Comparison of ENCODE assay signal across 13 cellular contexts in the genomic region with DNA sequence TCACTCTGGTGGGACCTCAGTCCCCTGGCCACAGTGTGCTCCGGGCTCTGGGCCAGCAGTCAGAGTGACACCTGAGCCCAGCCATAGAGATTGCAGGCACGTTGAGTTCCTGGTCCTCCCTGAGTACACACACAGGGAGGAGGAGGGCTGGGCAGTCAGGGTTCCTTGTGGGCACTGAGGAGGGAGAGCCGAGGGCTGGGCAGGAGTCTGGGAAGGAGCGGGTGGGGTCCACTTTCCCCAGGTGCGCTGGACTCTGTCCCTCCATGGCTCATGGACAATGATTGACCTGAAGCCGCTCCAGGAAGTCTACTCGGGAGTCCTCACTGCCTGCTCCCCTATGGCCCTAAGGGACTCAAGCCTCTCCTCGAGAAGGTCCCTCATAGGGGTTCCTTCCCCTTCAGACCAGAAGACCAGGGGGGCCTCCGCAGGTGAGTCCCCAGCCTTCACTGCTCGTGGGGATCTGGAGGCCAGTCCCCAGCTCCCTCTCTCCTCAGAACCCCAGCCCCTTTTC. TPM values are rescaled to one million over a fixed set of nuclear protein-coding genes. Genes with fewer than 3 reads are reported as not detected.
DNase-seq lines count a peak whose midpoint lies in the region; ATAC-seq and TF ChIP-seq lines count a peak whose summit lies in the region.
"Had no signal": no experiment of that assay in that cellular context is flagged by ENCODE, and none has a peak within 500 bp of the region (broad histone marks: within the 10 kb centered on the region; RNA-seq: fewer than 3 reads in every experiment).

No MANE protein-coding gene starts in this region.

- no peaks in the 10 kb centered on the region for H3K27me3 ChIP-seq in prostate gland (replicated peaks; ENCODE audit: insufficient read depth)

- WGBS in prostate gland, result 38% methylated on average over 10 of the region's 10 CpGs

- intact Hi-C loops in prostate gland (cut with DNase I), result no loop called here

- H3K27ac ChIP-seq in prostate gland (peak overlapping the region; percentile 98), caudate nucleus (ENCODE audit: low read depth, low read length) (no peak overlapping the region)
- H3K27ac ChIP-seq: SK-N-MC had no signal

- TF ChIP-seq CTCF in prostate gland (IDR thresholded peaks at IDR 0.05), result no peak

- H3K9me3 ChIP-seq in prostate gland, result no peaks in the 10 kb centered on the region

- peak; percentile 91 for TF ChIP-seq POLR2A in prostate gland (IDR thresholded peaks at IDR 0.05)

- H3K4me3 ChIP-seq in prostate gland, result peak overlapping the region; percentile 45 to 60
- H3K4me3 ChIP-seq: SK-N-MC had no signal

- peaks cover 5 to 8% of the 10 kb centered on the region in 2 donors for H3K36me3 ChIP-seq in prostate gland

- DNase-seq in DMS153 treated with DMSO at 0.1 percent for 48 hours (lab: John Stamatoyannopoulos, UW; ENCODE audit: unreplicated experiment), result peak; percentile 48
- peak; percentile 44 for DNase-seq in NCI-H2029 treated with DMSO at 0.1 percent for 48 hours (lab: John Stamatoyannopoulos, UW)
- DNase-seq in prostate gland (ENCODE audit: low spot score), result peak; percentile 93
- no peak for DNase-seq in caudate nucleus (lab: John Stamatoyannopoulos, UW)
- DNase-seq: activated CD4-positive, CD25-positive, alpha-beta regulatory T cell; activated T-cell treated with anti-CD3 and anti-CD28 coated beads, Interleukin-2, amount 50 U/mL, for 1 hour; head of caudate nucleus; NCI-H526 treated with DMSO at 0.1 percent for 48 hours had no signal

- peak; percentile 39 for ATAC-seq in esophagus mucosa
- ATAC-seq in GM21390 (IDR thresholded peaks at IDR 0.05; ENCODE audit: unreplicated experiment), result no peak
- ATAC-seq in HG02759 (IDR thresholded peaks at IDR 0.05; ENCODE audit: unreplicated experiment), result no peak
- ATAC-seq in HG03520 (IDR thresholded peaks at IDR 0.05; ENCODE audit: unreplicated experiment), result no peak

- H3K4me1 ChIP-seq in prostate gland (replicated peaks), result peaks cover 15% of the 10 kb centered on the region

RNA-seq across cellular contexts. Expression of a gene that starts 1.1 kb away (rescaled TPM):
- total RNA-seq in esophagus mucosa (2.9 TPM), prostate gland (100 to 1,000 TPM; 125 to 332 TPM)

RNA-seq across cellular contexts. Expression of a gene that starts 15.1 kb away (rescaled TPM):
- total RNA-seq in esophagus mucosa, result 17.9 TPM
- 100 to 1,000 TPM in 1 of 2 donors, 10 to 100 TPM in 1; 88.4 to 117 TPM for total RNA-seq in prostate gland

RNA-seq across cellular contexts. Expression of a gene that starts 19.8 kb away (rescaled TPM):
- total RNA-seq in esophagus mucosa (28.2 TPM), prostate gland (10 to 100 TPM; 53.6 to 92.8 TPM)

RNA-seq across cellular contexts. Expression of a gene that starts 24.2 kb away (rescaled TPM):
- total RNA-seq in esophagus mucosa (2.0 TPM), prostate gland (1 to 10 TPM; 3.8 to 4.1 TPM)

RNA-seq across cellular contexts. Expression of a gene that starts 49.8 kb away (rescaled TPM):
- 2.9 TPM for total RNA-seq in esophagus mucosa
- 10 to 100 TPM in 1 of 2 donors, 1 to 10 TPM in 1; 7.9 to 16.0 TPM for total RNA-seq in prostate gland

Comparison
In these comparisons a context has a peak if more than half of its experiments do, and no peak if none do; other contexts are left out.
1. DNase-seq: peak in DMS153 treated with DMSO at 0.1 percent for 48 hours (single experiment), NCI-H2029 treated with DMSO at 0.1 percent for 48 hours (single experiment) and prostate gland (single experiment); none in caudate nucleus (0 of 61).
2. RNA of a gene that starts 1.1 kb away (total RNA-seq): 125 to 332 TPM in prostate gland; 2.9 TPM in esophagus mucosa (single experiment); every median in the first group is over 10 times any median in the second.